1 cellular context compared by ENCODE assay signal in genomic region chr2:96800762-96801463, GRCh38.
TF ChIP-seq lines count a peak whose summit lies in the region.

No MANE protein-coding gene starts in this region.

TF ChIP-seq in HepG2, 621 proteins besides CTCF, POLR2A, EP300 and RAD21 (continued from another document and continues in another):
- no peak; the same call in 1 of the 2 replicates for TF ChIP-seq GPN1 (CRISPR knock-in tag; IDR thresholded peaks at IDR 0.05; ENCODE audit: borderline replicate concordance)
- no peak for TF ChIP-seq ZBTB21 (CRISPR knock-in tag; IDR thresholded peaks at IDR 0.05)
- TF ChIP-seq HMG20B (CRISPR knock-in tag; conservative IDR thresholded peaks at IDR 0.05), result no peak
- no peak for TF ChIP-seq ZBTB25 (CRISPR knock-in tag; IDR thresholded peaks at IDR 0.05)
- no peak for TF ChIP-seq FOXJ3 (CRISPR knock-in tag; IDR thresholded peaks at IDR 0.05; ENCODE audit: borderline replicate concordance)
- no peak for TF ChIP-seq PRDM15 (CRISPR knock-in tag; IDR thresholded peaks at IDR 0.05)
- TF ChIP-seq FOXK2 (IDR thresholded peaks at IDR 0.05), result no peak
- TF ChIP-seq ZNF562 (CRISPR knock-in tag; IDR thresholded peaks at IDR 0.05; ENCODE audit: borderline replicate concordance), result no peak
- TF ChIP-seq SNAPC4 (CRISPR knock-in tag; IDR thresholded peaks at IDR 0.05), result no peak
- no peak for TF ChIP-seq ZNF468 (CRISPR knock-in tag; IDR thresholded peaks at IDR 0.05)
- no peak for TF ChIP-seq MLLT10 (CRISPR knock-in tag; IDR thresholded peaks at IDR 0.05)
- TF ChIP-seq ZNF136 (CRISPR knock-in tag; IDR thresholded peaks at IDR 0.05; ENCODE audit: low read depth), result no peak
- TF ChIP-seq GMEB1 (CRISPR knock-in tag; IDR thresholded peaks at IDR 0.05; ENCODE audit: borderline replicate concordance), result no peak
- TF ChIP-seq FOXO1 (CRISPR knock-in tag; IDR thresholded peaks at IDR 0.05), result 0 out of 2 replicates have a peak, but pooled peaks have one; percentile 24
- TF ChIP-seq ZBTB44 (CRISPR knock-in tag; IDR thresholded peaks at IDR 0.05), result no peak
- TF ChIP-seq ZNF614 (CRISPR knock-in tag; IDR thresholded peaks at IDR 0.05; ENCODE audit: borderline replicate concordance), result peak; percentile 41; the same call in 1 of the 2 replicates
- no peak for TF ChIP-seq ZNF646 (CRISPR knock-in tag; IDR thresholded peaks at IDR 0.05)
- TF ChIP-seq KMT2A (CRISPR knock-in tag; IDR thresholded peaks at IDR 0.05), result 0 out of 2 replicates have a peak, but pooled peaks have one; percentile 24
- TF ChIP-seq NFE2 (CRISPR knock-in tag; IDR thresholded peaks at IDR 0.05), result no peak
- TF ChIP-seq KDM2A (CRISPR knock-in tag; IDR thresholded peaks at IDR 0.05; ENCODE audit: borderline replicate concordance, low read depth), result peak; percentile 60; the same call in 1 of the 2 replicates
- no peak for TF ChIP-seq NFYB (CRISPR knock-in tag; IDR thresholded peaks at IDR 0.05)
- TF ChIP-seq ZNF83 (CRISPR knock-in tag; IDR thresholded peaks at IDR 0.05; ENCODE audit: borderline replicate concordance), result 0 out of 2 replicates have a peak, but pooled peaks have one; percentile 59
- TF ChIP-seq ZNF234 (CRISPR knock-in tag; conservative IDR thresholded peaks at IDR 0.05), result no peak
- TF ChIP-seq PRPF4 (IDR thresholded peaks at IDR 0.05; ENCODE audit: low read depth, low read length, poor library complexity, severe bottlenecking), result no peak
- TF ChIP-seq HOMEZ (CRISPR knock-in tag; IDR thresholded peaks at IDR 0.05; ENCODE audit: low read depth), result no peak
- no peak for TF ChIP-seq ONECUT2 (CRISPR knock-in tag; IDR thresholded peaks at IDR 0.05)
- TF ChIP-seq AFF4 (CRISPR knock-in tag; IDR thresholded peaks at IDR 0.05), result no peak
